In genomic region chr5:125134216-125135081, GRCh38 we compare ENCODE assay signal across 12 cellular contexts.
DNase-seq lines count a peak whose midpoint lies in the region; ATAC-seq, FAIRE-seq and TF ChIP-seq lines count a peak whose summit lies in the region.
"Had no signal": no experiment of that assay in that cellular context is flagged by ENCODE, and none has a peak within 500 bp of the region (broad histone marks: within the 10 kb centered on the region; RNA-seq: fewer than 3 reads in every experiment).

No MANE protein-coding gene starts in this region.

- peak; percentile 53 for FAIRE-seq in H54 (lab: Jason Lieb, UNC)
- FAIRE-seq: G401.6 had no signal

- H3K4me3 ChIP-seq in foreskin fibroblast (ENCODE audit: low read depth in 1 of 2, low read length in 2 of 2): no peak overlapping the region
- H3K4me3 ChIP-seq: HAP-1, heart left ventricle had no signal

- DNase-seq in H54 (ENCODE audit: insufficient read length, low spot score) (no peak), foreskin fibroblast (peak; percentile 81 to 88), smooth muscle cell of the brain vasculature (ENCODE audit: low read depth, low spot score) (peak; percentile 23), HPDE6-E6E7 (ENCODE audit: extremely low spot score) (no peak), NCI-H2029 treated with DMSO at 0.1 percent for 48 hours (lab: John Stamatoyannopoulos, UW) (no peak), DMS153 (lab: John Stamatoyannopoulos, UW) (no peak)
- DNase-seq: heart left ventricle; NCI-H1092 treated with DMSO at 0.1 percent for 48 hours; stimulated activated naive CD4-positive, alpha-beta T cell had no signal

- no peak for TF ChIP-seq POLR2A in H54 (IDR thresholded peaks at IDR 0.05; ENCODE audit: low read depth, low read length)

- TF ChIP-seq CTCF in foreskin fibroblast (IDR thresholded peaks at IDR 0.05; ENCODE audit: low read depth, low read length): no peak

- ATAC-seq in SK-N-SH treated with all-trans-retinoic acid at 6 μM for 48 hours: peak; percentile 86

TF ChIP-seq in SK-N-SH treated with all-trans-retinoic acid at 6 μM for 48 hours, 23 proteins besides CTCF, POLR2A, EP300 and RAD21:
- TF ChIP-seq ISL1 (CRISPR knock-in tag; IDR thresholded peaks at IDR 0.05) (peak; percentile 82), TCF4 (CRISPR knock-in tag; IDR thresholded peaks at IDR 0.05; ENCODE audit: borderline replicate concordance) (no peak), CREB5 (CRISPR knock-in tag; IDR thresholded peaks at IDR 0.05; ENCODE audit: low read depth) (0 out of 2 replicates have a peak, but pooled peaks have one; percentile 49)

Comparison
In these comparisons a context has a peak if more than half of its experiments do, and no peak if none do; other contexts are left out.
1. DNase-seq: peak in foreskin fibroblast (2 of 2) and smooth muscle cell of the brain vasculature (single experiment); none in H54 (single experiment), HPDE6-E6E7 (single experiment), NCI-H2029 treated with DMSO at 0.1 percent for 48 hours (single experiment) and DMS153 (single experiment).